ENCODE assay signal across 9 cellular contexts in genomic region chr12:124609041-124609984, GRCh38. TPM values are rescaled to one million over a fixed set of nuclear protein-coding genes. Genes with fewer than 3 reads are reported as not detected.
DNase-seq lines count a peak whose midpoint lies in the region; ATAC-seq and TF ChIP-seq lines count a peak whose summit lies in the region.
"Had no signal": no experiment of that assay in that cellular context is flagged by ENCODE, and none has a peak within 500 bp of the region (broad histone marks: within the 10 kb centered on the region; RNA-seq: fewer than 3 reads in every experiment).

No MANE protein-coding gene starts in this region.

- H3K4me3 ChIP-seq in Jurkat, Clone E6-1 (ENCODE audit: low read length): peak overlapping the region; percentile 34
- peak overlapping the region in 2 of 4 donors; percentile 4 to 12 for H3K4me3 ChIP-seq in Peyer's patch
- H3K4me3 ChIP-seq: skin epidermis had no signal

- no peaks in the 10 kb centered on the region for H3K9me3 ChIP-seq in Peyer's patch

- H3K27ac ChIP-seq in Peyer's patch: peak overlapping the region; percentile 56 to 81 (median 68)
- H3K27ac ChIP-seq in caudate nucleus (ENCODE audit: low read depth, low read length): no peak overlapping the region

- TF ChIP-seq CTCF in Peyer's patch (IDR thresholded peaks at IDR 0.05): peak in 2 of 6 experiments; percentile 8 to 12

- DNase-seq in CMK (ENCODE audit: low read depth) (peak; percentile 70), Peyer's patch (peak; percentile 92 to 97 (median 97)), activated gamma-delta T cell (lab: John Stamatoyannopoulos, UW) (peak; percentile 53), iPS-NIHi11 (ENCODE audit: low spot score) (peak; percentile 76), caudate nucleus (lab: John Stamatoyannopoulos, UW) (no peak)
- peak; percentile 97 for DNase-seq in Jurkat, Clone E6-1 (ENCODE audit: low read depth, low spot score)
- peak; percentile 66 for DNase-seq in stimulated activated CD4-positive, alpha-beta T cell treated with anti-CD3 and anti-CD28 coated beads, Interleukin-4, amount 100 ng/mL, for 1 hour

- H3K4me1 ChIP-seq in Peyer's patch: peaks cover 8 to 45% (median 22%) of the 10 kb centered on the region in 4 donors

- H3K36me3 ChIP-seq in Peyer's patch: no peaks in the 10 kb centered on the region

- TF ChIP-seq POLR2A in Peyer's patch (IDR thresholded peaks at IDR 0.05): no peak

- no peaks in the 10 kb centered on the region for H3K27me3 ChIP-seq in Peyer's patch

- ATAC-seq in GM21381 (IDR thresholded peaks at IDR 0.05; ENCODE audit: unreplicated experiment): peak; percentile 84

RNA-seq across cellular contexts. Expression of gene NCOR2, which starts 41.9 kb away (rescaled TPM):
- polyA plus RNA-seq in Jurkat, Clone E6-1 (2012; ENCODE audit: insufficient read depth, insufficient read length): 50.1 TPM
- 100 to 1,000 TPM; 105 to 330 (median 148) TPM for total RNA-seq in Peyer's patch

Comparison
In these comparisons a context has a peak if more than half of its experiments do, and no peak if none do; other contexts are left out.
1. DNase-seq: peak in CMK (single experiment), Jurkat, Clone E6-1 (single experiment), Peyer's patch (3 of 3), activated gamma-delta T cell (single experiment), iPS-NIHi11 (single experiment) and stimulated activated CD4-positive, alpha-beta T cell treated with anti-CD3 and anti-CD28 coated beads, Interleukin-4, amount 100 ng/mL, for 1 hour (single experiment); none in caudate nucleus (0 of 61).